Comparison of ENCODE assay signal across 7 cellular contexts in genomic region chr9:94726495-94727191, GRCh38. TPM values are rescaled to one million over a fixed set of nuclear protein-coding genes. Genes with fewer than 3 reads are reported as not detected.
DNase-seq lines count a peak whose midpoint lies in the region; ATAC-seq, FAIRE-seq and TF ChIP-seq lines count a peak whose summit lies in the region.

Gene AOPEP, plus strand, starts transcription at chr9:94726699. Its CDS starts 33,085 bp downstream, at chr9:94759784.

- peak; percentile 95 for FAIRE-seq in GM18507 (lab: Jason Lieb, UNC)

- peak within 1 kb of the TSS; percentile 81 for H2AFZ ChIP-seq in hepatocyte

- H3K9me2 ChIP-seq in hepatocyte (replicated peaks; ENCODE audit: insufficient read depth) = no peaks in the 10 kb centered on the region

- H3K4me2 ChIP-seq in hepatocyte = peak within 1 kb of the TSS; percentile 86

- no peak for TF ChIP-seq CTCF in hepatocyte (IDR thresholded peaks at IDR 0.05; ENCODE audit: poor library complexity)

- peak within 1 kb of the TSS; percentile 92 for H3K27ac ChIP-seq in hepatocyte

- H3K4me1 ChIP-seq in hepatocyte (ENCODE audit: insufficient read depth) = peaks cover 6% of the 10 kb centered on the region

- H3K27me3 ChIP-seq in hepatocyte = no peaks in the 10 kb centered on the region

- peaks cover 29% of the 10 kb centered on the region for H3K79me2 ChIP-seq in hepatocyte

- H4K20me1 ChIP-seq in hepatocyte (ENCODE audit: insufficient read depth, poor library complexity, severe bottlenecking) = no peaks in the 10 kb centered on the region

- ATAC-seq in HG02981 (IDR thresholded peaks at IDR 0.05; ENCODE audit: unreplicated experiment) = peak; percentile 93

- H3K36me3 ChIP-seq in hepatocyte (replicated peaks; ENCODE audit: insufficient read depth, low read depth) = no peaks in the 10 kb centered on the region

- H3K4me3 ChIP-seq in hepatocyte = peak within 1 kb of the TSS; percentile 77

- DNase-seq in GM18507 (ENCODE audit: extremely low spot score, insufficient read length, low read depth) = peak; percentile 100
- DNase-seq in NCI-H2029 treated with DMSO at 0.1 percent for 48 hours (lab: John Stamatoyannopoulos, UW) = peak; percentile 73
- DNase-seq in T-helper 9 cell = peak; percentile 99
- peak; percentile 99 for DNase-seq in astrocyte of the hippocampus (ENCODE audit: low read depth, low spot score)
- peak; percentile 99 for DNase-seq in hepatocyte (ENCODE audit: low spot score)
- peak; percentile 83 for DNase-seq in renal cortical epithelial cell (ENCODE audit: low read depth)

- no peaks in the 10 kb centered on the region for H3K9me3 ChIP-seq in hepatocyte (ENCODE audit: low read depth)

- 1% methylated on average over 52 of the region's 52 CpGs for WGBS in hepatocyte (ENCODE audit: low lambda C conversion rate, missing lambda C conversion rate)

RNA-seq across cellular contexts. Expression of gene AOPEP, which starts in this region (rescaled TPM):
- total RNA-seq in hepatocyte = 82.1 and 101 TPM in 2 replicates
- 81.3 and 82.8 TPM in 2 replicates for polyA plus RNA-seq in hepatocyte
- 66.3 and 133 TPM in 2 replicates for total RNA-seq in renal cortical epithelial cell

Comparison
In these comparisons a context has a peak if more than half of its experiments do, and no peak if none do; other contexts are left out.
1. Peak in every context shown above with its lines: DNase-seq, ATAC-seq, H3K4me3 ChIP-seq and H3K27ac ChIP-seq.